ENCODE assay signal across 8 cellular contexts in the genomic region with DNA sequence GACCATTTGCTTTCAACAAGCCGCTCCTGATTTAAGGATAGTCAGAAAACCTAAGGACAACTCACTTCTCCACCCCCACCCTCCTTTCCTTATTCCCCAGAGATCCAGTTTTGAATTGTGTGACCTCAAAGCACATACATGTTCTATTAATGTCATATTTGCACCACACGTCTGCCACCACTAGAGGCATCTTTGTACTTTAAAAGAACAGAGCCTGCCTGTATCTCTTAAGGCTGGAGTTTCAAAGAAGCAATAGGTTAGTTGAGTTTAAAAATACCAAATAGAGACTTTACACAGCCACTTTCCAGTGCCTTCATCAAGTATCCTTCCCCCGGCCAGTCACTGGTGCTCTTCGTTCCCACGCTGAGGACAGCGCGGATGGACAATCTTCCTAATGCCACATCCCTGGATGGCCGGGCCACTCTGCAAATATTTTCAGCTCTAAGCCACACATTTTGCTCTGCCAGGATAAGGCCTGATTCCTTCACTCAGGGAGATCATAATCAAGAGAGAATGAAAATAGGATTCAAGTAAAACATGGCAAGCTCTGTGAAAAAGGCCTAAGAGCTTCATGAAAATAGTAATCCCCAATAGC.
DNase-seq lines count a peak whose midpoint lies in the region; ATAC-seq, FAIRE-seq and TF ChIP-seq lines count a peak whose summit lies in the region.

No MANE protein-coding gene starts in this region.

- CTCF ChIA-PET in OCI-LY7 (lab: Charles Lee; ENCODE audit: unreplicated experiment), result no interaction called here

- ATAC-seq in HG02870 (IDR thresholded peaks at IDR 0.05; ENCODE audit: unreplicated experiment), result peak; percentile 64

- TF ChIP-seq POLR2A in GM12892 (IDR thresholded peaks at IDR 0.05; ENCODE audit: low read depth, low read length), result no peak

- H3K4me3 ChIP-seq in OCI-LY7 (ENCODE audit: low read depth, low read length, poor library complexity, severe bottlenecking), result no peak overlapping the region

- peak; percentile 48 for FAIRE-seq in GM12892 (lab: Jason Lieb, UNC)

- no peaks in the 10 kb centered on the region for H3K9me3 ChIP-seq in OCI-LY7 (ENCODE audit: low read length)

- H3K4me2 ChIP-seq in OCI-LY7 (ENCODE audit: low read length), result no peak overlapping the region

- H3K9me2 ChIP-seq in OCI-LY7 (ENCODE audit: insufficient read depth, low read length), result no peaks in the 10 kb centered on the region

- BruUV-seq in OCI-LY7 (replicated peaks; lab: Mats Ljungman, UMichigan), result no TSS peak

- no peaks in the 10 kb centered on the region for H3K79me2 ChIP-seq in OCI-LY7 (ENCODE audit: insufficient read depth, low read depth, low read length)

- no peaks in the 10 kb centered on the region for H4K20me1 ChIP-seq in OCI-LY7 (ENCODE audit: insufficient read depth, low read length)

- TF ChIP-seq CTCF in 22Rv1 (IDR thresholded peaks at IDR 0.05), result peak; percentile 82
- TF ChIP-seq CTCF in OCI-LY7 (conservative IDR thresholded peaks at IDR 0.05; ENCODE audit: low read length), result peak; percentile 79

- H2AFZ ChIP-seq in OCI-LY7 (ENCODE audit: low read length), result no peak overlapping the region

- no peaks in the 10 kb centered on the region for H3K36me3 ChIP-seq in OCI-LY7 (ENCODE audit: insufficient read depth, low read length)

- intact Hi-C loops in OCI-LY7 (cut with micrococcal nuclease; ENCODE audit: unreplicated experiment), result no loop called here

- H3K27ac ChIP-seq in 22Rv1 (no peak overlapping the region), OCI-LY7 (ENCODE audit: low read depth, low read length, poor library complexity, severe bottlenecking) (no peak overlapping the region), substantia nigra (ENCODE audit: low read depth, low read length, poor library complexity, severe bottlenecking) (no peak overlapping the region)

- no peaks in the 10 kb centered on the region for H3K4me1 ChIP-seq in OCI-LY7 (ENCODE audit: insufficient read depth, low read length, poor library complexity, severe bottlenecking)

- POLR2A ChIA-PET in OCI-LY7 (lab: Charles Lee), result no interaction called here

- no peak for DNase-seq in GM12892 (ENCODE audit: insufficient read length)
- peak; percentile 25 for DNase-seq in OCI-LY7 (ENCODE audit: low spot score)
- peak; percentile 22 for DNase-seq in germinal center (ENCODE audit: low spot score)
- no peak for DNase-seq in substantia nigra (lab: John Stamatoyannopoulos, UW)
- DNase-seq in stimulated activated naive CD4-positive, alpha-beta T cell treated with Interleukin-2 at 50 U/mL for 16 hours (lab: John Stamatoyannopoulos, UW), result no peak
- DNase-seq in globus pallidus (ENCODE audit: low spot score), result no peak

Comparison
In these comparisons a context has a peak if more than half of its experiments do, and no peak if none do; other contexts are left out.
1. DNase-seq: peak in OCI-LY7 (single experiment) and germinal center (single experiment); none in GM12892 (single experiment), substantia nigra (0 of 49), stimulated activated naive CD4-positive, alpha-beta T cell treated with Interleukin-2 at 50 U/mL for 16 hours (single experiment) and globus pallidus (single experiment).